Comparison of ENCODE assay signal across 28 cellular contexts in the genomic region with DNA sequence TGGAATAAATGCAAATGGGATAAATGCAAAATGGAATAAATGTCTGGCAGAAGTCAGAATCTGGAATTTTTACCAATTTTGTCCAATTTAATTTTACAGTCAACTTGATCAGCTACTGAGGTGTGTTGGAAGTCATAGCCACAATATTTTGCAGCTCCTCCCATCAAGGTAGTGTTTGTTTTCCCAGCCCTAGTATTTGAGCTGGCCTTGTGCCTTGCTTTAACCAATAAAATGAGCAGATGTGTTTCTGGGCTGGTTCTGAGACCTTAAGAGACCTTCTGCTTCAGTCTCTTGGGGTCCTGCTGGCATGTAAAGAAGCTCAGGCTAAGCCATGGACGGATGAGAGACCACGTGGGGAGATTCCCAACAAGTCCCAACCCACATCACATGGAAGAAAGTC. TPM values are rescaled to one million over a fixed set of nuclear protein-coding genes. Genes with fewer than 3 reads are reported as not detected.
A peak's percentile ranks its signal among the peaks of the same experiment; 100 is the strongest.
DNase-seq lines count a peak whose midpoint lies in the region; ATAC-seq and TF ChIP-seq lines count a peak whose summit lies in the region.
"Had no signal": no experiment of that assay in that cellular context is flagged by ENCODE, and none has a peak within 500 bp of the region (broad histone marks: within the 10 kb centered on the region; RNA-seq: fewer than 3 reads in every experiment).

No MANE protein-coding gene starts in this region.

- POLR2A ChIA-PET in WTC11 (lab: Charles Lee), result no interaction called here

- H3K27ac Mint-ChIP-seq in Calu3 (ENCODE audit: unreplicated experiment), result no peak overlapping the region
- H3K27ac Mint-ChIP-seq in WTC11, result no peak overlapping the region
- H3K27ac Mint-ChIP-seq: nephron; T-helper 1 cell treated with Interleukin-12 subunit alpha and Interleukin-12 subunit beta and Interleukin-4 antibody, amounts not matched to agents 30 μg/mL and 1 μg/mL, for 36 hours had no signal

- H3K4me3 Mint-ChIP-seq in Calu3 (ENCODE audit: low read depth, unreplicated experiment) (no peak overlapping the region), WTC11 (no peak overlapping the region)
- H3K4me3 Mint-ChIP-seq: central memory CD8-positive, alpha-beta T cell; nephron; T-helper 1 cell treated with Interleukin-12 subunit alpha and Interleukin-12 subunit beta and Interleukin-4 antibody, amounts not matched to agents 30 μg/mL and 1 μg/mL, for 36 hours had no signal

- H3K36me3 Mint-ChIP-seq in Calu3 (ENCODE audit: insufficient read depth, unreplicated experiment), result peaks cover 11% of the 10 kb centered on the region
- peaks cover 22% of the 10 kb centered on the region for H3K36me3 Mint-ChIP-seq in WTC11

- H3K27me3 ChIP-seq in body of pancreas (no peaks in the 10 kb centered on the region), lower lobe of right lung (ENCODE audit: low read depth) (no peaks in the 10 kb centered on the region), thyroid gland (no peaks in the 10 kb centered on the region)
- H3K27me3 ChIP-seq: esophagus muscularis mucosa, foreskin keratinocyte, heart left ventricle, tibial artery had no signal

- no TSS peak for BruUV-seq in Calu3 (replicated peaks; lab: Mats Ljungman, UMichigan)

- TF ChIP-seq CTCF in body of pancreas (IDR thresholded peaks at IDR 0.05), result no peak
- TF ChIP-seq CTCF in lower lobe of right lung (IDR thresholded peaks at IDR 0.05), result no peak
- no peak for TF ChIP-seq CTCF in thyroid gland (IDR thresholded peaks at IDR 0.05)
- no peak for TF ChIP-seq CTCF in Calu3 (IDR thresholded peaks at IDR 0.05; ENCODE audit: unreplicated experiment)
- TF ChIP-seq CTCF in WTC11 (IDR thresholded peaks at IDR 0.05), result no peak

- no peaks in the 10 kb centered on the region for H3K27me3 Mint-ChIP-seq in Calu3 (ENCODE audit: unreplicated experiment)
- no peaks in the 10 kb centered on the region for H3K27me3 Mint-ChIP-seq in WTC11 (ENCODE audit: low read depth)
- H3K27me3 Mint-ChIP-seq: central memory CD8-positive, alpha-beta T cell had no signal

- H3K4me3 ChIP-seq in body of pancreas (no peak overlapping the region), lower lobe of right lung (no peak overlapping the region), thyroid gland (replicated peaks in 1 of 3) (no peak overlapping the region)
- H3K4me3 ChIP-seq: esophagus muscularis mucosa, heart left ventricle, lung, SK-N-MC, tibial artery had no signal

- DNase-seq in NCI-H69 (lab: John Stamatoyannopoulos, UW) (peak; percentile 36), body of pancreas (peak in 3 of 4 donors; percentile 29 to 42 (median 39)), lower lobe of right lung (no peak), thyroid gland (no peak), NCI-H1048 (lab: John Stamatoyannopoulos, UW) (no peak), Calu3 (no peak), WTC11 (ENCODE audit: low spot score) (no peak)
- DNase-seq: activated CD4-positive, alpha-beta T cell treated with anti-CD3 and anti-CD28 coated beads, Interleukin-2, amount 50 U/mL, for 48 hours; activated naive CD4-positive, alpha-beta T cell; C1 segment of cervical spinal cord; COR-L47; DND-41; foreskin keratinocyte; GF-D8; heart left ventricle; NCI-H146; NCI-H446 treated with DMSO at 0.1 percent for 48 hours; PC-3; small intestine; stimulated activated naive CD4-positive, alpha-beta T cell treated with Interleukin-2 at 50 U/mL for 16 hours; tibial artery had no signal

- CTCF ChIA-PET in Calu3 (lab: Charles Lee) (no interaction called here), WTC11 (lab: Charles Lee) (interaction anchor here (0.7 to 1.2 kb wide), 2 partner anchors 43 to 231 kb away, joined by 3 to 4 read pairs; a partner anchor contains a TSS)

- H3K36me3 ChIP-seq in body of pancreas (replicated peaks in 1 of 2; ENCODE audit: insufficient read depth in 1 of 2, low read depth in 2 of 2) (no peaks in the 10 kb centered on the region), lower lobe of right lung (peaks cover 41% of the 10 kb centered on the region), thyroid gland (no peaks in the 10 kb centered on the region)

- H3K27ac ChIP-seq in body of pancreas (peak overlapping the region in 1 of 4 donors; percentile 32), lower lobe of right lung (no peak overlapping the region), thyroid gland (peak overlapping the region in 2 of 3 donors; percentile 9 to 62)
- H3K27ac ChIP-seq: esophagus muscularis mucosa, foreskin keratinocyte, heart left ventricle, SK-N-MC, tibial artery had no signal

- WGBS in body of pancreas, 2 donors, result 14 to 65% methylated on average over 2 of the region's 2 CpGs
- 65 to 72% methylated on average over 2 of the region's 2 CpGs for WGBS in thyroid gland, 2 donors

- TF ChIP-seq POLR2A in body of pancreas (IDR thresholded peaks at IDR 0.05), result no peak
- TF ChIP-seq POLR2A in thyroid gland (IDR thresholded peaks at IDR 0.05), result no peak

- peak; percentile 54 for ATAC-seq in body of pancreas
- ATAC-seq in lower lobe of right lung, result peak; percentile 14 to 57
- ATAC-seq in WTC11, result no peak
- ATAC-seq: activated CD4-positive, CD25-positive, alpha-beta regulatory T cell treated with anti-CD3 and anti-CD28 coated beads, Interleukin-2, amount 50 U/mL, for 24 hours; foreskin keratinocyte; heart left ventricle; PC-3 had no signal

- H3K4me1 Mint-ChIP-seq in Calu3 (ENCODE audit: low read depth, unreplicated experiment), result peaks cover 5% of the 10 kb centered on the region
- 0 out of 2 replicates have a peak, but pooled peaks cover 3% of the 10 kb centered on the region for H3K4me1 Mint-ChIP-seq in WTC11
- H3K4me1 Mint-ChIP-seq: central memory CD8-positive, alpha-beta T cell; nephron had no signal

- intact Hi-C loops in body of pancreas (cut with DNase I), result no loop called here
- intact Hi-C loops in lower lobe of right lung (cut with DNase I), result loop anchor here (10.0 kb wide), 1 partner anchor 101 kb away; no protein-coding TSS in a partner anchor
- intact Hi-C loops in thyroid gland (cut with DNase I), result loop anchor here (5.0 to 10.0 kb wide), 2 partner anchors 104 to 281 kb away; no protein-coding TSS in a partner anchor
- intact Hi-C loops in Calu3 (cut with micrococcal nuclease; ENCODE audit: unreplicated experiment), result no loop called here

- H3K9me3 Mint-ChIP-seq in Calu3 (ENCODE audit: low read depth, unreplicated experiment) (no peaks in the 10 kb centered on the region), WTC11 (no peaks in the 10 kb centered on the region)
- H3K9me3 Mint-ChIP-seq: central memory CD8-positive, alpha-beta T cell; nephron; T-helper 1 cell treated with Interleukin-12 subunit alpha and Interleukin-12 subunit beta and Interleukin-4 antibody, amounts not matched to agents 30 μg/mL and 1 μg/mL, for 36 hours had no signal

- H3K9me3 ChIP-seq in body of pancreas (no peaks in the 10 kb centered on the region), lower lobe of right lung (no peaks in the 10 kb centered on the region), thyroid gland (no peaks in the 10 kb centered on the region)
- H3K9me3 ChIP-seq: esophagus muscularis mucosa, heart left ventricle, tibial artery had no signal

- H3K4me1 ChIP-seq in body of pancreas, result peaks cover 38% of the 10 kb centered on the region
- no peaks in the 10 kb centered on the region for H3K4me1 ChIP-seq in lower lobe of right lung
- peaks cover 16 to 21% of the 10 kb centered on the region in 2 donors for H3K4me1 ChIP-seq in thyroid gland
- H3K4me1 ChIP-seq: foreskin keratinocyte had no signal

TF ChIP-seq in WTC11, 78 proteins besides CTCF, POLR2A, EP300 and RAD21 (continues in another document):
- TF ChIP-seq, protein P1, sequence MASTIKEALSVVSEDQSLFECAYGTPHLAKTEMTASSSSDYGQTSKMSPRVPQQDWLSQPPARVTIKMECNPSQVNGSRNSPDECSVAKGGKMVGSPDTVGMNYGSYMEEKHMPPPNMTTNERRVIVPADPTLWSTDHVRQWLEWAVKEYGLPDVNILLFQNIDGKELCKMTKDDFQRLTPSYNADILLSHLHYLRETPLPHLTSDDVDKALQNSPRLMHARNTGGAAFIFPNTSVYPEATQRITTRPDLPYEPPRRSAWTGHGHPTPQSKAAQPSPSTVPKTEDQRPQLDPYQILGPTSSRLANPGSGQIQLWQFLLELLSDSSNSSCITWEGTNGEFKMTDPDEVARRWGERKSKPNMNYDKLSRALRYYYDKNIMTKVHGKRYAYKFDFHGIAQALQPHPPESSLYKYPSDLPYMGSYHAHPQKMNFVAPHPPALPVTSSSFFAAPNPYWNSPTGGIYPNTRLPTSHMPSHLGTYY (CRISPR knock-in tag; IDR thresholded peaks at IDR 0.05), result no peak
- TF ChIP-seq, protein P2, sequence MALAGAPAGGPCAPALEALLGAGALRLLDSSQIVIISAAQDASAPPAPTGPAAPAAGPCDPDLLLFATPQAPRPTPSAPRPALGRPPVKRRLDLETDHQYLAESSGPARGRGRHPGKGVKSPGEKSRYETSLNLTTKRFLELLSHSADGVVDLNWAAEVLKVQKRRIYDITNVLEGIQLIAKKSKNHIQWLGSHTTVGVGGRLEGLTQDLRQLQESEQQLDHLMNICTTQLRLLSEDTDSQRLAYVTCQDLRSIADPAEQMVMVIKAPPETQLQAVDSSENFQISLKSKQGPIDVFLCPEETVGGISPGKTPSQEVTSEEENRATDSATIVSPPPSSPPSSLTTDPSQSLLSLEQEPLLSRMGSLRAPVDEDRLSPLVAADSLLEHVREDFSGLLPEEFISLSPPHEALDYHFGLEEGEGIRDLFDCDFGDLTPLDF (CRISPR knock-in tag; IDR thresholded peaks at IDR 0.05), result no peak
- TF ChIP-seq NR1H2 (CRISPR knock-in tag; IDR thresholded peaks at IDR 0.05), result no peak
- TF ChIP-seq ZNF121 (CRISPR knock-in tag; IDR thresholded peaks at IDR 0.05), result no peak
- no peak for TF ChIP-seq ZNF396 (CRISPR knock-in tag; IDR thresholded peaks at IDR 0.05; ENCODE audit: borderline replicate concordance)
- TF ChIP-seq, protein P3, sequence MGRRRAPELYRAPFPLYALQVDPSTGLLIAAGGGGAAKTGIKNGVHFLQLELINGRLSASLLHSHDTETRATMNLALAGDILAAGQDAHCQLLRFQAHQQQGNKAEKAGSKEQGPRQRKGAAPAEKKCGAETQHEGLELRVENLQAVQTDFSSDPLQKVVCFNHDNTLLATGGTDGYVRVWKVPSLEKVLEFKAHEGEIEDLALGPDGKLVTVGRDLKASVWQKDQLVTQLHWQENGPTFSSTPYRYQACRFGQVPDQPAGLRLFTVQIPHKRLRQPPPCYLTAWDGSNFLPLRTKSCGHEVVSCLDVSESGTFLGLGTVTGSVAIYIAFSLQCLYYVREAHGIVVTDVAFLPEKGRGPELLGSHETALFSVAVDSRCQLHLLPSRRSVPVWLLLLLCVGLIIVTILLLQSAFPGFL (CRISPR knock-in tag; IDR thresholded peaks at IDR 0.05; ENCODE audit: borderline replicate concordance), result no peak

RNA-seq across cellular contexts. Expression of a gene that starts 42.7 kb away (rescaled TPM):
- total RNA-seq in body of pancreas (10 to 100 TPM; 15.8 to 16.2 TPM), lower lobe of right lung (26.8 TPM), thyroid gland (10 to 100 TPM; 30.6 to 43.9 (median 36.9) TPM), Calu3 (2022) (15.9 and 16.7 TPM in 2 replicates), WTC11 (2021) (14.6 to 17.0 TPM (median 16.8 TPM) in 3 replicates)

Comparison
In these comparisons a context has a peak if more than half of its experiments do, and no peak if none do; other contexts are left out.
1. DNase-seq: peak in NCI-H69 (single experiment) and body of pancreas (3 of 4); none in lower lobe of right lung (single experiment), thyroid gland (0 of 2), NCI-H1048 (single experiment), Calu3 (single experiment) and WTC11 (single experiment).
2. intact Hi-C loops: an anchor here in lower lobe of right lung (10.0 kb wide) and thyroid gland (5.0 to 10.0 kb wide); none called in body of pancreas and Calu3.